ENCODE assay signal across 9 cellular contexts in the genomic region with DNA sequence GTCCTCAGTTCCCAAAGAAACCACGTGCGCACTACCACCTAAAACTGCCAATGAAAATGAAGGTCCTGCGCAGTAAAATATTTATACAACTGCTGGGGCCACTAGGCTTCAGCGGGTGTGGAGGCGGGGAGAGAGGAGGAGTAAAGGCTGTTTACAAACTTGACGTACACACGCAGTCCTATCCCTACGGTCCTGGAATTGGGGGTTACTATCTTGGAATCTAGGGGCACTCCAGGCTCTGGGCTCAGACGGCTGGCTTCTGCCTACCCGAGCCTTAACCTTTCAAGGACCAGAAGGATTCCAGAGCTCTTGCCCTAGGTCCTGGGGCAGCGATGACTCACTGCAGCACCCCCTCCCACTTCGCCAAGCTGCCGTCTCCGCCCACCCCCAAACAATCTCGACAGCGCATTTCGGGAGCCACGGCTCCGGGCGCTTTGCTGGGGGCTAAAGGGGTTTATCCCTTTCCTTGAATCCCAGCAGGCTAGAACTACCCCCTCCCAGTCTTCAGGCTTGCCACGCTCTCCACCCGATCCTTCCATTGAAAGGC. TPM values are rescaled to one million over a fixed set of nuclear protein-coding genes. Genes with fewer than 3 reads are reported as not detected.
DNase-seq lines count a peak whose midpoint lies in the region; ATAC-seq and FAIRE-seq lines count a peak whose summit lies in the region.
"Had no signal": no experiment of that assay in that cellular context is flagged by ENCODE, and none has a peak within 500 bp of the region (broad histone marks: within the 10 kb centered on the region; RNA-seq: fewer than 3 reads in every experiment).

No MANE protein-coding gene starts in this region.

- DNase-seq in HT1080 (ENCODE audit: low read depth) (peak; percentile 8), dermis blood vessel endothelial cell (peak; percentile 78), left colon (peak; percentile 23 to 63), smooth muscle cell of the brain vasculature (ENCODE audit: low read depth, low spot score) (peak; percentile 0), G401 (ENCODE audit: low spot score) (no peak), HTR-8/SVneo (ENCODE audit: insufficient read length, low spot score) (no peak), NCI-H146 treated with DMSO at 0.1 percent for 48 hours (lab: John Stamatoyannopoulos, UW; ENCODE audit: unreplicated experiment) (no peak), DMS153 treated with DMSO at 0.1 percent for 48 hours (lab: John Stamatoyannopoulos, UW; ENCODE audit: unreplicated experiment) (no peak)

- intact Hi-C loops in left colon (cut with DNase I, micrococcal nuclease): loop anchor here in 1 of 2 donors (10.0 kb wide), 1 partner anchor 480 kb away; no protein-coding TSS in a partner anchor

- in situ Hi-C loops in G401 (cut with HindIII; ENCODE audit: low sequenced_read_pairs): no loop called here

- no peak for FAIRE-seq in HTR-8/SVneo (lab: Jason Lieb, UNC)
- FAIRE-seq: GM12891 had no signal

- no peak for ATAC-seq in left colon

RNA-seq across cellular contexts. Expression of a gene that starts 3.0 kb away (rescaled TPM):
- 1.8 and 2.4 TPM in 2 replicates for total RNA-seq in HT1080 (2014; rRNA removed; shearing (Covaris generic))
- polyA plus RNA-seq in HT1080 (2015; cell fraction: cytosol; rRNA removed): 0.72 and 0.86 TPM in 2 replicates
- 1.2 and 2.5 TPM in 2 replicates for polyA plus RNA-seq in HT1080 (2015; cell fraction: nucleus; rRNA removed)
- total RNA-seq in dermis blood vessel endothelial cell (80.3 and 86.0 TPM in 2 replicates), left colon (1 to 10 TPM; 6.3 to 7.0 TPM)
- 0.06 TPM in 1 of 2 replicates, not detected in the other for total RNA-seq in G401 (2014; rRNA removed; shearing (Covaris generic))

Comparison
In these comparisons a context has a peak if more than half of its experiments do, and no peak if none do; other contexts are left out.
1. DNase-seq: peak in HT1080 (single experiment), dermis blood vessel endothelial cell (single experiment), left colon (2 of 2) and smooth muscle cell of the brain vasculature (single experiment); none in G401 (single experiment), HTR-8/SVneo (single experiment), NCI-H146 treated with DMSO at 0.1 percent for 48 hours (single experiment) and DMS153 treated with DMSO at 0.1 percent for 48 hours (single experiment).
2. RNA of a gene that starts 3.0 kb away (total RNA-seq): 80.3 to 86.0 TPM in dermis blood vessel endothelial cell; 6.3 to 7.0 TPM in left colon, 1.8 to 2.4 TPM in HT1080 and 0.06 TPM in G401; every median in the first group is over 10 times any median in the second.